12 cellular contexts compared by ENCODE assay signal in the genomic region with DNA sequence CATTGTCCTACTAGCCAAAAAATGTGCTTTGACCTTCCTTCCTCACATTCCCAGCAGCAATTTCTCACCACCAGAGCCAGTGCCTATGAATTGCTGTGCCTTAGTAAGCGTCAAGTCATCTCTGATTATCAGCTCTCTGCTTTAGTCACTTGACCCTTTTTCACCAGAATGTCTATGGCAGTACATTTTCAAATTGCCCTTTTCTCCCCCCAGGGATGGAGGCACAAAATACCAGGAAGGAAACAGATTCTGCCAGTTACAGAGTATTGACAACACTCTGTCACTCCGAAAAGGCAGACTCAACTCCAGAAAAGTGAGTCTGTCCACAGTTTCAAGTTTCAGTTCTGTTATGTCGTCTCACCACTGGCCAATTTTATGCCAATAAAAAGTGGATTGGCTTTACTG.
A peak's percentile ranks its signal among the peaks of the same experiment; 100 is the strongest.
DNase-seq lines count a peak whose midpoint lies in the region; ATAC-seq and TF ChIP-seq lines count a peak whose summit lies in the region.
"Had no signal": no experiment of that assay in that cellular context is flagged by ENCODE, and none has a peak within 500 bp of the region (broad histone marks: within the 10 kb centered on the region; RNA-seq: fewer than 3 reads in every experiment).

No MANE protein-coding gene starts in this region.

- no peak overlapping the region for H3K4me3 ChIP-seq in PC-3 (ENCODE audit: low read length)
- H3K4me3 ChIP-seq: hepatocyte, SJSA1 had no signal

- intact Hi-C loops in activated CD4-positive, alpha-beta memory T cell treated with anti-CD3 and anti-CD28 coated beads for 36 hours (cut with micrococcal nuclease), result loop anchor here (1.0 to 5.0 kb wide), 6 partner anchors 12 to 414 kb away; no protein-coding TSS in a partner anchor
- intact Hi-C loops in PC-3 (cut with micrococcal nuclease), result no loop called here

- 0 out of 2 replicates have a peak overlapping the region, but pooled peaks have one; percentile 1 for H2AFZ ChIP-seq in PC-3 (ENCODE audit: low read length)
- H2AFZ ChIP-seq: hepatocyte had no signal

- POLR2A ChIA-PET in activated CD4-positive, alpha-beta memory T cell treated with anti-CD3 and anti-CD28 coated beads for 36 hours (lab: Charles Lee), result interaction anchor here (1.8 kb wide), 1 partner anchor 15 kb away, joined by 4 read pairs; no protein-coding TSS in a partner anchor
- POLR2A ChIA-PET in activated CD4-positive, alpha-beta memory T cell treated with anti-CD3 and anti-CD28 coated beads, Interleukin-2, amount 10 ng/mL, durations not matched to agents 7 days and 5 days (lab: Charles Lee), result no interaction called here
- POLR2A ChIA-PET in PC-3 (lab: Charles Lee; ENCODE audit: unreplicated experiment), result no interaction called here

- DNase-seq in activated CD4-positive, alpha-beta memory T cell treated with anti-CD3 and anti-CD28 coated beads for 36 hours, result peak; percentile 48
- DNase-seq in activated CD4-positive, alpha-beta memory T cell treated with anti-CD3 and anti-CD28 coated beads, Interleukin-2, amount 10 ng/mL, durations not matched to agents 7 days and 5 days, result no peak
- DNase-seq in PC-3, result no peak
- DNase-seq in stimulated activated effector memory CD8-positive, alpha-beta T cell treated with anti-CD3 and anti-CD28 coated beads, Interleukin-12 subunit alpha, Interleukin-12 subunit beta, amount 100 ng/mL, for 72 hours (ENCODE audit: low spot score in 2 of 2), result peak in 1 of 2 donors; percentile 74
- no peak for DNase-seq in activated effector memory CD4-positive, alpha-beta T cell treated with anti-CD3 and anti-CD28 coated beads, Interleukin-2, amount 50 U/mL, for 16 hours
- DNase-seq in NCI-H82 (lab: John Stamatoyannopoulos, UW), result no peak
- no peak for DNase-seq in stimulated activated CD4-positive, alpha-beta T cell treated with anti-CD3 and anti-CD28 coated beads, Interleukin-4, amount 100 ng/mL, for 4 hours
- DNase-seq: NCI-H1930, nephron progenitor cell had no signal

- H3K79me2 ChIP-seq in PC-3 (ENCODE audit: low read length), result no peaks in the 10 kb centered on the region
- H3K79me2 ChIP-seq: hepatocyte had no signal

- CTCF ChIA-PET in activated CD4-positive, alpha-beta memory T cell treated with anti-CD3 and anti-CD28 coated beads for 36 hours (lab: Charles Lee), result interaction anchor here (1.2 to 3.2 kb wide), 3 partner anchors 11 to 138 kb away, joined by 3 to 12 read pairs (median 10); no protein-coding TSS in a partner anchor
- CTCF ChIA-PET in activated CD4-positive, alpha-beta memory T cell treated with anti-CD3 and anti-CD28 coated beads, Interleukin-2, amount 10 ng/mL, durations not matched to agents 7 days and 5 days (lab: Charles Lee), result interaction anchor here (1.5 kb wide), 1 partner anchor 55 kb away, joined by 3 read pairs; no protein-coding TSS in a partner anchor
- CTCF ChIA-PET in PC-3 (lab: Charles Lee), result no interaction called here

- H3K4me3 Mint-ChIP-seq in activated CD4-positive, alpha-beta memory T cell treated with anti-CD3 and anti-CD28 coated beads for 36 hours, result no peak overlapping the region
- no peak overlapping the region for H3K4me3 Mint-ChIP-seq in activated CD4-positive, alpha-beta memory T cell treated with anti-CD3 and anti-CD28 coated beads, Interleukin-2, amount 10 ng/mL, durations not matched to agents 7 days and 5 days
- H3K4me3 Mint-ChIP-seq in stimulated activated effector memory CD8-positive, alpha-beta T cell treated with anti-CD3 and anti-CD28 coated beads, Interleukin-12 subunit alpha, Interleukin-12 subunit beta, amount 100 ng/mL, for 72 hours, result peak overlapping the region; percentile 39
- H3K4me3 Mint-ChIP-seq: nephron progenitor cell had no signal

- no peak overlapping the region for H3K27ac Mint-ChIP-seq in activated CD4-positive, alpha-beta memory T cell treated with anti-CD3 and anti-CD28 coated beads for 36 hours
- H3K27ac Mint-ChIP-seq in activated CD4-positive, alpha-beta memory T cell treated with anti-CD3 and anti-CD28 coated beads, Interleukin-2, amount 10 ng/mL, durations not matched to agents 7 days and 5 days, result no peak overlapping the region
- H3K27ac Mint-ChIP-seq in stimulated activated effector memory CD8-positive, alpha-beta T cell treated with anti-CD3 and anti-CD28 coated beads, Interleukin-12 subunit alpha, Interleukin-12 subunit beta, amount 100 ng/mL, for 72 hours, result peak overlapping the region; percentile 8
- H3K27ac Mint-ChIP-seq: nephron progenitor cell had no signal

- H3K9ac ChIP-seq in PC-3 (ENCODE audit: low read length), result no peak overlapping the region

- H3K27me3 Mint-ChIP-seq in activated CD4-positive, alpha-beta memory T cell treated with anti-CD3 and anti-CD28 coated beads for 36 hours, result peaks cover 33% of the 10 kb centered on the region
- H3K27me3 Mint-ChIP-seq in activated CD4-positive, alpha-beta memory T cell treated with anti-CD3 and anti-CD28 coated beads, Interleukin-2, amount 10 ng/mL, durations not matched to agents 7 days and 5 days, result peaks cover 70% of the 10 kb centered on the region

- no peaks in the 10 kb centered on the region for H3K9me3 ChIP-seq in PC-3 (ENCODE audit: low read length)
- H3K9me3 ChIP-seq: SJSA1 had no signal

- no peaks in the 10 kb centered on the region for H4K20me1 ChIP-seq in PC-3 (ENCODE audit: low read length)

- H3K27me3 ChIP-seq in PC-3 (ENCODE audit: low read length), result no peaks in the 10 kb centered on the region
- H3K27me3 ChIP-seq: hepatocyte, SJSA1 had no signal

- peaks cover 6% of the 10 kb centered on the region for H3K36me3 Mint-ChIP-seq in activated CD4-positive, alpha-beta memory T cell treated with anti-CD3 and anti-CD28 coated beads for 36 hours
- peaks cover 4% of the 10 kb centered on the region for H3K36me3 Mint-ChIP-seq in activated CD4-positive, alpha-beta memory T cell treated with anti-CD3 and anti-CD28 coated beads, Interleukin-2, amount 10 ng/mL, durations not matched to agents 7 days and 5 days (ENCODE audit: low read depth)
- H3K36me3 Mint-ChIP-seq in stimulated activated effector memory CD8-positive, alpha-beta T cell treated with anti-CD3 and anti-CD28 coated beads, Interleukin-12 subunit alpha, Interleukin-12 subunit beta, amount 100 ng/mL, for 72 hours, result no peaks in the 10 kb centered on the region

- peaks cover 42% of the 10 kb centered on the region for H3K4me1 ChIP-seq in PC-3 (ENCODE audit: insufficient read depth, low read length)
- H3K4me1 ChIP-seq: SJSA1 had no signal

- no peaks in the 10 kb centered on the region for H3K9me2 ChIP-seq in PC-3 (replicated peaks; ENCODE audit: low read length)

- H3F3A ChIP-seq in PC-3 (ENCODE audit: low read length, unreplicated experiment), result no peaks in the 10 kb centered on the region

- ATAC-seq in HG02870 (IDR thresholded peaks at IDR 0.05; ENCODE audit: unreplicated experiment) (peak; percentile 88), PC-3 (no peak)
- peak; percentile 91 for ATAC-seq in stimulated activated effector memory CD8-positive, alpha-beta T cell treated with anti-CD3 and anti-CD28 coated beads, Interleukin-12 subunit alpha, Interleukin-12 subunit beta, amount 100 ng/mL, for 72 hours

- H3K4me1 Mint-ChIP-seq in activated CD4-positive, alpha-beta memory T cell treated with anti-CD3 and anti-CD28 coated beads for 36 hours (ENCODE audit: low read depth), result peaks cover 15% of the 10 kb centered on the region
- H3K4me1 Mint-ChIP-seq in activated CD4-positive, alpha-beta memory T cell treated with anti-CD3 and anti-CD28 coated beads, Interleukin-2, amount 10 ng/mL, durations not matched to agents 7 days and 5 days, result peaks cover 11% of the 10 kb centered on the region
- peaks cover 23% of the 10 kb centered on the region for H3K4me1 Mint-ChIP-seq in stimulated activated effector memory CD8-positive, alpha-beta T cell treated with anti-CD3 and anti-CD28 coated beads, Interleukin-12 subunit alpha, Interleukin-12 subunit beta, amount 100 ng/mL, for 72 hours

- TF ChIP-seq CTCF in PC-3 (conservative IDR thresholded peaks at IDR 0.05; ENCODE audit: low read depth, low read length), result no peak

- H3K36me3 ChIP-seq in PC-3 (ENCODE audit: low read depth, low read length), result no peaks in the 10 kb centered on the region

- no peak overlapping the region for H3K4me2 ChIP-seq in PC-3 (ENCODE audit: low read length)
- H3K4me2 ChIP-seq: hepatocyte had no signal

- BruUV-seq in PC-3 (replicated peaks; lab: Mats Ljungman, UMichigan), result no TSS peak

- H3K27ac ChIP-seq in PC-3 (ENCODE audit: low read length), result no peak overlapping the region
- H3K27ac ChIP-seq: hepatocyte, SJSA1 had no signal

- H3K9me3 Mint-ChIP-seq in activated CD4-positive, alpha-beta memory T cell treated with anti-CD3 and anti-CD28 coated beads for 36 hours, result no peaks in the 10 kb centered on the region
- peaks cover 4% of the 10 kb centered on the region for H3K9me3 Mint-ChIP-seq in activated CD4-positive, alpha-beta memory T cell treated with anti-CD3 and anti-CD28 coated beads, Interleukin-2, amount 10 ng/mL, durations not matched to agents 7 days and 5 days
- H3K9me3 Mint-ChIP-seq in stimulated activated effector memory CD8-positive, alpha-beta T cell treated with anti-CD3 and anti-CD28 coated beads, Interleukin-12 subunit alpha, Interleukin-12 subunit beta, amount 100 ng/mL, for 72 hours, result no peaks in the 10 kb centered on the region
